Comparison of ENCODE assay signal across 19 cellular contexts in genomic region chr2:88492002-88492401, GRCh38. TPM values are rescaled to one million over a fixed set of nuclear protein-coding genes. Genes with fewer than 3 reads are reported as not detected.
DNase-seq lines count a peak whose midpoint lies in the region; ATAC-seq, FAIRE-seq and TF ChIP-seq lines count a peak whose summit lies in the region.
"Had no signal": no experiment of that assay in that cellular context is flagged by ENCODE, and none has a peak within 500 bp of the region (broad histone marks: within the 10 kb centered on the region; RNA-seq: fewer than 3 reads in every experiment).

No MANE protein-coding gene starts in this region.

- no peak overlapping the region for H3K9ac ChIP-seq in H1 (replicated peaks in 1 of 4; ENCODE audit: extremely low read depth in 1 of 4, low read depth in 3 of 4, low read length in 3 of 4)
- H3K9ac ChIP-seq: BLaER1 had no signal

- H3K79me2 ChIP-seq in H1 (ENCODE audit: control insufficient read depth in 1 of 2, insufficient read depth in 2 of 2, low read length in 2 of 2) = no peaks in the 10 kb centered on the region

- H3K4me1 ChIP-seq in H1 (replicated peaks in 1 of 4; ENCODE audit: control insufficient read depth in 3 of 4, insufficient read depth in 4 of 4, low read length in 3 of 4) = peaks cover 0 to 8% (median 0%) of the 10 kb centered on the region in 4 experiments; a peak in 2 of 7 replicates
- peaks cover 14% of the 10 kb centered on the region for H3K4me1 ChIP-seq in foreskin keratinocyte
- H3K4me1 ChIP-seq: A549, BLaER1 had no signal

- no peak overlapping the region for H3K4me3 ChIP-seq in H1 (ENCODE audit: extremely low read depth in 1 of 4, insufficient read depth in 2 of 4, low read depth in 3 of 4, low read length in 4 of 4)
- H3K4me3 ChIP-seq: A549, BLaER1 had no signal

- H3K23ac ChIP-seq in H1 (ENCODE audit: insufficient read length) = no peak overlapping the region

- H3K4me2 ChIP-seq in H1 (ENCODE audit: insufficient read depth in 1 of 2, low read depth in 2 of 2, low read length in 2 of 2) = no peak overlapping the region
- H3K4me2 ChIP-seq: A549, BLaER1 had no signal

- H2BK15ac ChIP-seq in H1 (ENCODE audit: low read length) = 0 out of 2 replicates have a peak overlapping the region, but pooled peaks have one; percentile 8

- no peak overlapping the region for H3K4ac ChIP-seq in H1 (replicated peaks; ENCODE audit: insufficient read length, low read depth, low read length)

- no peak overlapping the region for H3K14ac ChIP-seq in H1 (ENCODE audit: insufficient read length)

- H3K4me3 Mint-ChIP-seq in nephron progenitor cell = no peak overlapping the region
- no peak overlapping the region for H3K4me3 Mint-ChIP-seq in activated CD4-positive, alpha-beta T cell treated with anti-CD3 and anti-CD28 coated beads, Interleukin-2, amount 10 ng/mL, durations not matched to agents 7 days and 5 days
- H3K4me3 Mint-ChIP-seq: CD14-positive monocyte; CD4-positive, alpha-beta memory T cell; H9 had no signal

- TF ChIP-seq POLR2A in H1 (IDR thresholded peaks at IDR 0.05; ENCODE audit: control extremely low read depth in 1 of 2, low read depth in 2 of 2, low read length in 2 of 2) = no peak

- H2AFZ ChIP-seq in H1 (ENCODE audit: low read length) = no peak overlapping the region

- no peak for TF ChIP-seq RAD21 in H1 (IDR thresholded peaks at IDR 0.05 in 1 of 2, conservative IDR thresholded peaks at IDR 0.05 in 1 of 2; ENCODE audit: low read depth in 2 of 2, low read length in 2 of 2)

- no peak overlapping the region for H4K8ac ChIP-seq in H1 (ENCODE audit: extremely low read depth, insufficient read depth, low read length)

- 76% methylated on average over 4 of the region's 4 CpGs; no CpG with 5 or more reads in 1 of the 2 experiments for WGBS in H1 (ENCODE audit: extremely low coverage in 1 of 2, insufficient coverage in 1 of 2, insufficient read length in 1 of 2, insufficient replicate concordance in 2 of 2, low coverage in 1 of 2, low lambda C conversion rate in 2 of 2, missing lambda C conversion rate in 1 of 2), 2 experiments

- POLR2A ChIA-PET in H1 (lab: Charles Lee; ENCODE audit: partially characterized antibody) = interaction anchor here (0.6 to 1.1 kb wide), 2 partner anchors 11 to 142 kb away, joined by 3 to 4 read pairs; no protein-coding TSS in a partner anchor
- POLR2A ChIA-PET in activated CD4-positive, alpha-beta T cell treated with anti-CD3 and anti-CD28 coated beads, Interleukin-2, amount 10 ng/mL, durations not matched to agents 7 days and 5 days (lab: Charles Lee) = no interaction called here

- H3K27ac Mint-ChIP-seq in nephron progenitor cell = peak overlapping the region; percentile 39
- H3K27ac Mint-ChIP-seq in activated CD4-positive, alpha-beta T cell treated with anti-CD3 and anti-CD28 coated beads, Interleukin-2, amount 10 ng/mL, durations not matched to agents 7 days and 5 days = no peak overlapping the region
- H3K27ac Mint-ChIP-seq: CD14-positive monocyte; CD4-positive, alpha-beta memory T cell; H9 had no signal

- DNase-seq in H1 (ENCODE audit: low read depth in 1 of 2, low spot score in 2 of 2) = no peak
- DNase-seq in foreskin keratinocyte = peak; percentile 45 to 69
- DNase-seq in nephron progenitor cell = no peak
- no peak for DNase-seq in iPS-NIHi11 (ENCODE audit: low spot score)
- no peak for DNase-seq in AG20443 (ENCODE audit: low spot score)
- no peak for DNase-seq in activated CD4-positive, alpha-beta T cell treated with anti-CD3 and anti-CD28 coated beads, Interleukin-2, amount 10 ng/mL, durations not matched to agents 7 days and 5 days
- DNase-seq in A172 (ENCODE audit: low spot score) = no peak
- DNase-seq: CD4-positive, alpha-beta memory T cell; DMS153; DMS79; GDM1; GOT3; H9 had no signal

- H4K5ac ChIP-seq in H1 (ENCODE audit: insufficient read length, low read depth, low read length) = no peak overlapping the region

- CTCF ChIA-PET in H1 (lab: Charles Lee; ENCODE audit: partially characterized antibody) = interaction anchor here (0.6 to 1.9 kb wide), 4 partner anchors 12 to 62 kb away, joined by 3 to 6 read pairs (median 4); no protein-coding TSS in a partner anchor
- CTCF ChIA-PET in activated CD4-positive, alpha-beta T cell treated with anti-CD3 and anti-CD28 coated beads, Interleukin-2, amount 10 ng/mL, durations not matched to agents 7 days and 5 days (lab: Charles Lee) = no interaction called here

- peak; percentile 61 for ATAC-seq in foreskin keratinocyte
- ATAC-seq: A549 had no signal

- no peak overlapping the region for H3K56ac ChIP-seq in H1 (replicated peaks; ENCODE audit: insufficient read length, low read depth, low read length)

- H3K27me3 Mint-ChIP-seq in nephron progenitor cell (ENCODE audit: low read depth, poor library complexity) = peaks cover 7% of the 10 kb centered on the region
- peaks cover 11% of the 10 kb centered on the region for H3K27me3 Mint-ChIP-seq in activated CD4-positive, alpha-beta T cell treated with anti-CD3 and anti-CD28 coated beads, Interleukin-2, amount 10 ng/mL, durations not matched to agents 7 days and 5 days

- H3K27ac ChIP-seq in H1 (ENCODE audit: low read depth, low read length) (no peak overlapping the region), foreskin keratinocyte (no peak overlapping the region)
- H3K27ac ChIP-seq: A549, BLaER1 had no signal

- H3K9me3 Mint-ChIP-seq in nephron progenitor cell = no peaks in the 10 kb centered on the region
- H3K9me3 Mint-ChIP-seq in activated CD4-positive, alpha-beta T cell treated with anti-CD3 and anti-CD28 coated beads, Interleukin-2, amount 10 ng/mL, durations not matched to agents 7 days and 5 days = no peaks in the 10 kb centered on the region
- H3K9me3 Mint-ChIP-seq: CD4-positive, alpha-beta memory T cell; H9 had no signal

- no peaks in the 10 kb centered on the region for H3K79me1 ChIP-seq in H1 (ENCODE audit: low read depth, low read length)

- no peak for FAIRE-seq in H1 (lab: Jason Lieb, UNC)
- FAIRE-seq: A549, GM12892, GM18507 had no signal

- no peak overlapping the region for H2BK5ac ChIP-seq in H1 (ENCODE audit: low read depth, low read length)

- TF ChIP-seq EP300 in H1 (IDR thresholded peaks at IDR 0.05; ENCODE audit: borderline replicate concordance in 1 of 2, low read depth in 2 of 2, low read length in 2 of 2) = no peak

- H3K27me3 ChIP-seq in H1 (replicated peaks in 1 of 4; ENCODE audit: control insufficient read depth in 3 of 4, extremely low read depth in 1 of 4, insufficient read depth in 3 of 4, low read length in 3 of 4) (no peaks in the 10 kb centered on the region), foreskin keratinocyte (no peaks in the 10 kb centered on the region)
- H3K27me3 ChIP-seq: BLaER1 had no signal

- H2AK5ac ChIP-seq in H1 (ENCODE audit: low read depth, low read length) = no peak overlapping the region

- no peak for TF ChIP-seq CTCF in H1 (IDR thresholded peaks at IDR 0.05; ENCODE audit: control extremely low read depth in 1 of 3, insufficient read depth in 1 of 3, low read depth in 1 of 3, low read length in 3 of 3)
- TF ChIP-seq CTCF in foreskin keratinocyte (conservative IDR thresholded peaks at IDR 0.05) = no peak
- no peak for TF ChIP-seq CTCF in nephron progenitor cell (IDR thresholded peaks at IDR 0.05)

- no peak overlapping the region for H3K18ac ChIP-seq in H1 (ENCODE audit: extremely low read depth, low read length)

- no peak overlapping the region for H2BK20ac ChIP-seq in H1 (ENCODE audit: low read length)

- H4K20me1 ChIP-seq in H1 (replicated peaks in 1 of 2; ENCODE audit: control insufficient read depth in 1 of 2, insufficient read depth in 2 of 2, low read length in 2 of 2) = no peaks in the 10 kb centered on the region
- H4K20me1 ChIP-seq: BLaER1 had no signal

- H3K9me3 ChIP-seq in H1 (ENCODE audit: insufficient read depth in 2 of 2, low read depth in 1 of 2, low read length in 1 of 2) = no peaks in the 10 kb centered on the region
- H3K9me3 ChIP-seq: A549, BLaER1 had no signal

- H3K4me1 Mint-ChIP-seq in nephron progenitor cell = peaks cover 11% of the 10 kb centered on the region
- H3K4me1 Mint-ChIP-seq in activated CD4-positive, alpha-beta T cell treated with anti-CD3 and anti-CD28 coated beads, Interleukin-2, amount 10 ng/mL, durations not matched to agents 7 days and 5 days = no peaks in the 10 kb centered on the region
- H3K4me1 Mint-ChIP-seq: CD14-positive monocyte; CD4-positive, alpha-beta memory T cell had no signal

- H3K23me2 ChIP-seq in H1 (ENCODE audit: low read depth, low read length) = no peaks in the 10 kb centered on the region

- no peak overlapping the region for H2BK12ac ChIP-seq in H1 (ENCODE audit: low read depth, low read length)

- no peak overlapping the region for H4K91ac ChIP-seq in H1 (replicated peaks; ENCODE audit: insufficient read length, low read length)

- H3K36me3 Mint-ChIP-seq in nephron progenitor cell (ENCODE audit: low read depth) = no peaks in the 10 kb centered on the region
- H3K36me3 Mint-ChIP-seq in activated CD4-positive, alpha-beta T cell treated with anti-CD3 and anti-CD28 coated beads, Interleukin-2, amount 10 ng/mL, durations not matched to agents 7 days and 5 days (ENCODE audit: low read depth) = no peaks in the 10 kb centered on the region
- H3K36me3 Mint-ChIP-seq: CD14-positive monocyte; CD4-positive, alpha-beta memory T cell had no signal

- no peak overlapping the region for H2BK120ac ChIP-seq in H1 (replicated peaks; ENCODE audit: low read depth, low read length)

- H3K36me3 ChIP-seq in H1 (ENCODE audit: control insufficient read depth in 2 of 4, insufficient read depth in 4 of 4, low read length in 3 of 4) = no peaks in the 10 kb centered on the region
- H3K36me3 ChIP-seq: BLaER1 had no signal

TF ChIP-seq in H1, 55 proteins besides CTCF, POLR2A, EP300 and RAD21 (continues in another document):
- TF ChIP-seq HDAC2 (IDR thresholded peaks at IDR 0.05; ENCODE audit: borderline replicate concordance in 1 of 2, low read depth in 2 of 2, low read length in 2 of 2) (no peak), TAF7 (optimal IDR thresholded peaks at IDR 0.05; ENCODE audit: borderline replicate concordance, low read depth, low read length) (no peak)

RNA-seq across cellular contexts. Expression of gene FOXI3, which starts 39.5 kb away (rescaled TPM):
- 15.9 and 17.1 TPM in 2 replicates for total RNA-seq in H1 (2021; fragmentation: NEBNext Ultra II Directional; extraction: Animal tissue kit (Norgen Biotek cat#: 25700))
- polyA plus RNA-seq in H1 (2011; rRNA removed) (6.8 and 9.8 TPM in 2 replicates), foreskin keratinocyte (0.01 and 0.04 TPM in 2 replicates)
- polyA plus RNA-seq in H1 (2011; cell fraction: cytosol; rRNA removed) = 6.3 TPM
- 5.4 TPM for polyA plus RNA-seq in H1 (2011; cell fraction: nucleus; rRNA removed)
- polyA plus RNA-seq in H1 (2012, experiment 1 of 2) = 9.7 to 12.7 TPM (median 12.4 TPM) in 4 replicates
- 11.5 TPM for polyA plus RNA-seq in H1 (2012, experiment 2 of 2)
- polyA plus RNA-seq in H1 (2013, experiment 1 of 2) = 2.0 TPM
- 2.2 TPM for polyA plus RNA-seq in H1 (2013, experiment 2 of 2)
- 8.4 and 9.1 TPM in 2 replicates for polyA minus RNA-seq in H1 (2011; rRNA and poly(A)+ RNA removed)
- 14.8 TPM for polyA minus RNA-seq in H1 (2011; cell fraction: cytosol; rRNA and poly(A)+ RNA removed)
- 10.7 TPM for polyA minus RNA-seq in H1 (2011; cell fraction: nucleus; rRNA and poly(A)+ RNA removed)
- total RNA-seq in foreskin keratinocyte = 0.04 TPM in 1 of 2 replicates, not detected in the other
- total RNA-seq in activated CD4-positive, alpha-beta T cell treated with anti-CD3 and anti-CD28 coated beads, Interleukin-2, amount 10 ng/mL, durations not matched to agents 7 days and 5 days = not detected
- not detected in 2 replicates for total RNA-seq in A172 (2014; rRNA removed; shearing (Covaris generic))
- total RNA-seq: CD4-positive, alpha-beta memory T cell; HT-29 had no signal
- polyA plus RNA-seq: A549; CD14-positive monocyte; CD4-positive, alpha-beta memory T cell had no signal

Comparison
In these comparisons a context has a peak if more than half of its experiments do, and no peak if none do; other contexts are left out.
1. DNase-seq: peak in foreskin keratinocyte (2 of 2); none in H1 (0 of 2), nephron progenitor cell (single experiment), iPS-NIHi11 (single experiment), AG20443 (single experiment), activated CD4-positive, alpha-beta T cell treated with anti-CD3 and anti-CD28 coated beads, Interleukin-2, amount 10 ng/mL, durations not matched to agents 7 days and 5 days (single experiment) and A172 (single experiment).
2. RNA of gene FOXI3, which starts 39.5 kb away (total RNA-seq): 15.9 to 17.1 TPM in H1; 0.04 TPM in foreskin keratinocyte, not detected in activated CD4-positive, alpha-beta T cell treated with anti-CD3 and anti-CD28 coated beads, Interleukin-2, amount 10 ng/mL, durations not matched to agents 7 days and 5 days and not detected in A172; every median in the first group is over 10 times any median in the second.